ENCODE assay signal across 21 cellular contexts in genomic region chr16:70729292-70729691, GRCh38.
"Had no signal": no experiment of that assay in that cellular context is flagged by ENCODE, and none has a peak within 500 bp of the region (broad histone marks: within the 10 kb centered on the region; RNA-seq: fewer than 3 reads in every experiment).

No MANE protein-coding gene starts in this region.

- H3K4me1 Mint-ChIP-seq: immature natural killer cell had no signal

- H3K27me3 Mint-ChIP-seq: naive thymus-derived CD4-positive, alpha-beta T cell; stimulated activated naive B cell treated with anti-CD40 and anti-IgM and Interleukin-4, amounts not matched to agents 10 μg/mL and 1 μg/mL and 100 μg/mL, for 72 hours had no signal

- H3K79me2 ChIP-seq: hepatocyte had no signal

- H3K27me3 ChIP-seq: cardiac muscle cell, hepatocyte, neutrophil, ovary, SJSA1, upper lobe of left lung had no signal

- H3K4me2 ChIP-seq: hepatocyte had no signal

- H3K27ac ChIP-seq: cardiac muscle cell, hepatocyte, lower lobe of right lung, neutrophil, ovary, SJSA1, upper lobe of left lung had no signal

- H2AFZ ChIP-seq: hepatocyte had no signal

- H3K9me3 Mint-ChIP-seq: activated T-cell treated with anti-CD3 and anti-CD28 coated beads, Interleukin-2, amount 50 U/mL, for 4 hours; naive thymus-derived CD4-positive, alpha-beta T cell; stimulated activated naive B cell treated with anti-CD40 and anti-IgM and Interleukin-4, amounts not matched to agents 10 μg/mL and 1 μg/mL and 100 μg/mL, for 72 hours had no signal

- H3K27ac Mint-ChIP-seq: stimulated activated naive B cell treated with anti-CD40 and anti-IgM and Interleukin-4, amounts not matched to agents 10 μg/mL and 1 μg/mL and 100 μg/mL, for 72 hours had no signal

- H3K9me3 ChIP-seq: lower lobe of right lung, neutrophil, ovary, SJSA1, upper lobe of left lung had no signal

- DNase-seq: activated CD4-positive, alpha-beta T cell treated with anti-CD3 and anti-CD28 coated beads for 48 hours; activated CD4-positive, CD25-positive, alpha-beta regulatory T cell; activated naive CD4-positive, alpha-beta T cell treated with Interleukin-2 at 50 U/mL for 16 hours; activated T-cell treated with anti-CD3 and anti-CD28 coated beads, Interleukin-2, amount 50 U/mL, for 4 hours; effector memory CD4-positive, alpha-beta T cell; foreskin melanocyte; immature natural killer cell; lower lobe of right lung; naive thymus-derived CD4-positive, alpha-beta T cell; ovary; small intestine; stimulated activated CD4-positive, alpha-beta T cell treated with anti-CD3 and anti-CD28 coated beads, Interleukin-2, amount 100 ng/mL, for 24 hours; stimulated activated naive B cell treated with anti-CD40 and anti-IgM and Interleukin-4, amounts not matched to agents 10 μg/mL and 1 μg/mL and 100 μg/mL, for 72 hours; upper lobe of left lung had no signal

- H3K36me3 ChIP-seq: ovary had no signal

- H3K4me1 ChIP-seq: SJSA1 had no signal

- H3K4me3 ChIP-seq: cardiac muscle cell, hepatocyte, lower lobe of right lung, ovary, SJSA1, upper lobe of left lung had no signal

- ATAC-seq: activated T-cell treated with anti-CD3 and anti-CD28 coated beads, Interleukin-2, amount 50 U/mL, for 4 hours; esophagus mucosa; left lobe of liver; lower lobe of right lung; naive thymus-derived CD4-positive, alpha-beta T cell; sciatic nerve; stimulated activated naive B cell treated with anti-CD40 and anti-IgM and Interleukin-4, amounts not matched to agents 10 μg/mL and 1 μg/mL and 100 μg/mL, for 72 hours had no signal

- H3K4me3 Mint-ChIP-seq: activated T-cell treated with anti-CD3 and anti-CD28 coated beads, Interleukin-2, amount 50 U/mL, for 4 hours; immature natural killer cell; naive thymus-derived CD4-positive, alpha-beta T cell; stimulated activated naive B cell treated with anti-CD40 and anti-IgM and Interleukin-4, amounts not matched to agents 10 μg/mL and 1 μg/mL and 100 μg/mL, for 72 hours had no signal
